Comparison of ENCODE assay signal across 10 cellular contexts in the genomic region with DNA sequence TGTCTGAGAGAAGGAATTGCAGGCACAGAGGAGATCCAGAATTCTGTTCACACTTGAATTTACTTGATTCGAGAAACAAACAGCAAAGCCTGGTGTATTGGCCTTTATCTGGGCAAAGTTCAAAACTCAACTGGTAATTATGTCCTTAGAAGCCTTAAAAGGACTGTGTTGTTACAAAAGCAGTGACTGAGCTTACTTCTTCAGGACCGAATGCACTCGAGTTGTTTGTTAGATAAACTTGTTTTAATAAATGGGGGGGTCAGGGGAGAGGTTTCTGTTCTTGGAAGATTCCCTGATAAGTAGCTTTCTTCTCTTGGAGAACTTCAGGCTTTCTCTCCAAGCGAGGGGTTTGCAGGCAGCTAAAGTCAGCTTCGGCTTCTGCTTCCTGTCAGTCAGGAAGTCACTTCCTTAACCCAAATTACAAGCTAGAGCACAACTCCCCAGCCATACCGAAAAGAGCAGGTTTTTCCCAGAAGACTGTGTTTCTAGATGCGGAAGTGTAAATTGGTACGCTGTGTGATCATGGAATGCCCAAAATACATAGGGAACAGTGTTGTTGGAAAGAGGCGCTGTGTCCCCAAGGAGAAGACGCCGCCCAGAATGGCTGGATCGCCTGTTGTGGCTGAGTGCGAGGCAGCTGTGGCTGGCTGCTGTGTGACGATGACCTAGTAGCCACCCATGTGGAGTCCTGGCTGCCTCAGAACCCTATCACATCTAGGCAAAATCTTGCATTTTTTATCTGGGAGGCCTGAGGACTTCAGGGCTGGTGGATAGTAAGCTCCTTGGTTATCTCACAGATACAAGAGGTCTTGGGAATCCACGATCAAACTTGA.
DNase-seq lines count a peak whose midpoint lies in the region; ATAC-seq and TF ChIP-seq lines count a peak whose summit lies in the region.
"Had no signal": no experiment of that assay in that cellular context is flagged by ENCODE, and none has a peak within 500 bp of the region (broad histone marks: within the 10 kb centered on the region; RNA-seq: fewer than 3 reads in every experiment).

No MANE protein-coding gene starts in this region.

- no peak overlapping the region for H3K4me3 Mint-ChIP-seq in activated CD8-positive, alpha-beta memory T cell treated with anti-CD3 and anti-CD28 coated beads, Interleukin-2, amount 10 ng/mL, durations not matched to agents 7 days and 5 days
- H3K4me3 Mint-ChIP-seq: activated naive CD8-positive, alpha-beta T cell treated with anti-CD3 and anti-CD28 coated beads, Interleukin-2, amount 50 U/mL, for 24 hours had no signal

- DNase-seq in AG20443 (ENCODE audit: low spot score) (peak; percentile 64), fibroblast of peridontal ligament (ENCODE audit: extremely low read depth) (peak; percentile 37), osteoblast (ENCODE audit: insufficient read length, low spot score, missing footprints) (no peak), foreskin melanocyte (no peak), NCI-H524 treated with DMSO at 0.1 percent for 48 hours (lab: John Stamatoyannopoulos, UW) (no peak)
- no peak for DNase-seq in activated CD8-positive, alpha-beta memory T cell treated with anti-CD3 and anti-CD28 coated beads, Interleukin-2, amount 10 ng/mL, durations not matched to agents 7 days and 5 days
- DNase-seq: activated naive CD8-positive, alpha-beta T cell treated with anti-CD3 and anti-CD28 coated beads, Interleukin-2, amount 50 U/mL, for 24 hours had no signal

- peaks cover 4% of the 10 kb centered on the region for H3K27me3 Mint-ChIP-seq in activated CD8-positive, alpha-beta memory T cell treated with anti-CD3 and anti-CD28 coated beads, Interleukin-2, amount 10 ng/mL, durations not matched to agents 7 days and 5 days
- H3K27me3 Mint-ChIP-seq: activated naive CD8-positive, alpha-beta T cell treated with anti-CD3 and anti-CD28 coated beads, Interleukin-2, amount 50 U/mL, for 24 hours had no signal

- no peaks in the 10 kb centered on the region for H3K36me3 Mint-ChIP-seq in activated CD8-positive, alpha-beta memory T cell treated with anti-CD3 and anti-CD28 coated beads, Interleukin-2, amount 10 ng/mL, durations not matched to agents 7 days and 5 days

- no peak overlapping the region for H3K27ac Mint-ChIP-seq in activated CD8-positive, alpha-beta memory T cell treated with anti-CD3 and anti-CD28 coated beads, Interleukin-2, amount 10 ng/mL, durations not matched to agents 7 days and 5 days
- H3K27ac Mint-ChIP-seq: activated naive CD8-positive, alpha-beta T cell treated with anti-CD3 and anti-CD28 coated beads, Interleukin-2, amount 50 U/mL, for 24 hours had no signal

- H3K9me3 ChIP-seq in OCI-LY1 (ENCODE audit: low read length) (no peaks in the 10 kb centered on the region), osteoblast (ENCODE audit: low read depth, low read length) (no peaks in the 10 kb centered on the region)
- H3K9me3 ChIP-seq: Caco-2 had no signal

- H3K4me2 ChIP-seq in OCI-LY1 (ENCODE audit: low read length), result no peak overlapping the region
- peak overlapping the region; percentile 84 for H3K4me2 ChIP-seq in osteoblast (ENCODE audit: insufficient read depth, low read length)

- H2AFZ ChIP-seq in OCI-LY1 (ENCODE audit: low read length) (no peak overlapping the region), osteoblast (ENCODE audit: low read length) (peak overlapping the region; percentile 82)

- H3K4me3 ChIP-seq in OCI-LY1 (ENCODE audit: low read depth, low read length, poor library complexity, severe bottlenecking), result no peak overlapping the region
- peak overlapping the region; percentile 46 for H3K4me3 ChIP-seq in osteoblast (ENCODE audit: insufficient read depth, low read length)

- H3K9ac ChIP-seq in OCI-LY1 (ENCODE audit: low read length), result no peak overlapping the region

- H3K27me3 ChIP-seq in OCI-LY1 (ENCODE audit: insufficient read depth, low read length), result no peaks in the 10 kb centered on the region
- no peaks in the 10 kb centered on the region for H3K27me3 ChIP-seq in osteoblast (ENCODE audit: insufficient read depth, low read length)

- H3K79me2 ChIP-seq in OCI-LY1 (ENCODE audit: insufficient read depth, low read length) (peaks cover 13% of the 10 kb centered on the region; the same call in 1 of the 2 replicates), osteoblast (ENCODE audit: insufficient read depth, low read length) (peaks cover 45% of the 10 kb centered on the region)

- no peak for ATAC-seq in HG03521 (IDR thresholded peaks at IDR 0.05; ENCODE audit: unreplicated experiment)
- no peak for ATAC-seq in activated CD8-positive, alpha-beta memory T cell treated with anti-CD3 and anti-CD28 coated beads, Interleukin-2, amount 10 ng/mL, durations not matched to agents 7 days and 5 days
- ATAC-seq: activated naive CD8-positive, alpha-beta T cell treated with anti-CD3 and anti-CD28 coated beads, Interleukin-2, amount 50 U/mL, for 24 hours had no signal

- H4K20me1 ChIP-seq in OCI-LY1 (ENCODE audit: insufficient read depth, low read length) (no peaks in the 10 kb centered on the region), osteoblast (ENCODE audit: insufficient read depth, low read length) (peaks cover 2% of the 10 kb centered on the region)

- H3K36me3 ChIP-seq in OCI-LY1 (ENCODE audit: insufficient read depth, low read length), result peaks cover 9% of the 10 kb centered on the region; the same call in 1 of the 2 replicates
- H3K36me3 ChIP-seq in osteoblast (ENCODE audit: insufficient read depth, low read length), result no peaks in the 10 kb centered on the region

- H3K4me1 Mint-ChIP-seq in activated CD8-positive, alpha-beta memory T cell treated with anti-CD3 and anti-CD28 coated beads, Interleukin-2, amount 10 ng/mL, durations not matched to agents 7 days and 5 days, result no peaks in the 10 kb centered on the region
- H3K4me1 Mint-ChIP-seq: activated naive CD8-positive, alpha-beta T cell treated with anti-CD3 and anti-CD28 coated beads, Interleukin-2, amount 50 U/mL, for 24 hours had no signal

- H3K9me2 ChIP-seq in OCI-LY1 (ENCODE audit: low read depth, low read length), result no peaks in the 10 kb centered on the region

- H3K27ac ChIP-seq in OCI-LY1 (ENCODE audit: low read depth, low read length, poor library complexity, severe bottlenecking) (peak overlapping the region; percentile 39), osteoblast (ENCODE audit: low read depth, low read length) (peak overlapping the region; percentile 98)

- no peaks in the 10 kb centered on the region for H3F3A ChIP-seq in OCI-LY1 (ENCODE audit: insufficient read depth, low read length)

- CTCF ChIA-PET in activated CD8-positive, alpha-beta memory T cell treated with anti-CD3 and anti-CD28 coated beads, Interleukin-2, amount 10 ng/mL, durations not matched to agents 7 days and 5 days (lab: Charles Lee), result no interaction called here

- H3K4me1 ChIP-seq in OCI-LY1 (ENCODE audit: insufficient read depth, low read length, severe bottlenecking) (peaks cover 74% of the 10 kb centered on the region), osteoblast (ENCODE audit: insufficient read depth, low read length) (peaks cover 59% of the 10 kb centered on the region)

- no peaks in the 10 kb centered on the region for H3K9me3 Mint-ChIP-seq in activated CD8-positive, alpha-beta memory T cell treated with anti-CD3 and anti-CD28 coated beads, Interleukin-2, amount 10 ng/mL, durations not matched to agents 7 days and 5 days (ENCODE audit: low read depth)
- H3K9me3 Mint-ChIP-seq: activated naive CD8-positive, alpha-beta T cell treated with anti-CD3 and anti-CD28 coated beads, Interleukin-2, amount 50 U/mL, for 24 hours had no signal

- TF ChIP-seq CTCF in OCI-LY1 (IDR thresholded peaks at IDR 0.05; ENCODE audit: low read length), result no peak
- no peak for TF ChIP-seq CTCF in osteoblast (IDR thresholded peaks at IDR 0.05; ENCODE audit: extremely low read depth, low read depth, low read length)

Comparison
In these comparisons a context has a peak if more than half of its experiments do, and no peak if none do; other contexts are left out.
1. DNase-seq: peak in AG20443 (single experiment) and fibroblast of peridontal ligament (single experiment); none in osteoblast (single experiment), foreskin melanocyte (single experiment), NCI-H524 treated with DMSO at 0.1 percent for 48 hours (single experiment) and activated CD8-positive, alpha-beta memory T cell treated with anti-CD3 and anti-CD28 coated beads, Interleukin-2, amount 10 ng/mL, durations not matched to agents 7 days and 5 days (single experiment).